Comparison of ENCODE assay signal across 32 cellular contexts in genomic region chr3:119205685-119206084, GRCh38. TPM values are rescaled to one million over a fixed set of nuclear protein-coding genes. Genes with fewer than 3 reads are reported as not detected.
A peak's percentile ranks its signal among the peaks of the same experiment; 100 is the strongest.
DNase-seq lines count a peak whose midpoint lies in the region; ATAC-seq, FAIRE-seq and TF ChIP-seq lines count a peak whose summit lies in the region.
"Had no signal": no experiment of that assay in that cellular context is flagged by ENCODE, and none has a peak within 500 bp of the region (broad histone marks: within the 10 kb centered on the region; RNA-seq: fewer than 3 reads in every experiment).

No MANE protein-coding gene starts in this region.

- H3K18ac ChIP-seq in H1 (ENCODE audit: extremely low read depth, low read length) (no peak overlapping the region), mesenchymal stem cell (ENCODE audit: low read depth in 1 of 2, low read length in 2 of 2) (no peak overlapping the region), trophoblast cell (ENCODE audit: low read length) (no peak overlapping the region)

- peaks cover 3% of the 10 kb centered on the region for H3K4me1 Mint-ChIP-seq in Caco-2 (ENCODE audit: low read depth, unreplicated experiment)

- no peak overlapping the region for H3K4me3 ChIP-seq in Caco-2 (ENCODE audit: low read depth, low read length)
- H3K4me3 ChIP-seq in H1 (ENCODE audit: extremely low read depth in 1 of 4, insufficient read depth in 2 of 4, low read depth in 3 of 4, low read length in 4 of 4) = no peak overlapping the region
- H3K4me3 ChIP-seq in mesenchymal stem cell (ENCODE audit: insufficient read depth in 1 of 2, low read depth in 1 of 2, low read length in 2 of 2) = peak overlapping the region in 1 of 2 experiments; percentile 38
- H3K4me3 ChIP-seq in trophoblast cell (ENCODE audit: low read depth, low read length) = no peak overlapping the region
- H3K4me3 ChIP-seq: GM12878, PC-9, SJCRH30 had no signal

- no peak overlapping the region for H3K23ac ChIP-seq in H1 (ENCODE audit: insufficient read length)
- H3K23ac ChIP-seq in mesenchymal stem cell (ENCODE audit: low read length in 2 of 2) = no peak overlapping the region
- no peak overlapping the region for H3K23ac ChIP-seq in trophoblast cell (ENCODE audit: low read length)

- no peak overlapping the region for H2BK20ac ChIP-seq in H1 (ENCODE audit: low read length)

- TF ChIP-seq CTCF in Caco-2 (IDR thresholded peaks at IDR 0.05; ENCODE audit: insufficient read depth in 1 of 2, low read depth in 1 of 2, low read length in 1 of 2, severe bottlenecking in 1 of 2, unreplicated experiment in 1 of 2) (no peak), H1 (IDR thresholded peaks at IDR 0.05; ENCODE audit: control extremely low read depth in 1 of 3, insufficient read depth in 1 of 3, low read depth in 1 of 3, low read length in 3 of 3) (no peak)

- no peak overlapping the region for H3K14ac ChIP-seq in H1 (ENCODE audit: insufficient read length)
- H3K14ac ChIP-seq in mesenchymal stem cell (ENCODE audit: low read length in 2 of 2) = no peak overlapping the region
- no peak overlapping the region for H3K14ac ChIP-seq in trophoblast cell (ENCODE audit: low read length)

- no peaks in the 10 kb centered on the region; the same call in 1 of the 2 replicates for H3K23me2 ChIP-seq in H1 (ENCODE audit: low read depth, low read length)

- H2AK5ac ChIP-seq in H1 (ENCODE audit: low read depth, low read length) (no peak overlapping the region), mesenchymal stem cell (ENCODE audit: low read length, severe bottlenecking) (peak overlapping the region; percentile 9), trophoblast cell (ENCODE audit: low read length) (no peak overlapping the region)

- TF ChIP-seq EP300 in H1 (IDR thresholded peaks at IDR 0.05; ENCODE audit: borderline replicate concordance in 1 of 2, low read depth in 2 of 2, low read length in 2 of 2) = no peak

- no peaks in the 10 kb centered on the region for H3K9me3 Mint-ChIP-seq in Caco-2 (ENCODE audit: unreplicated experiment)

- peak in 1 of 2 experiments; percentile 21; a peak in 1 of 3 replicates for TF ChIP-seq POLR2A in H1 (IDR thresholded peaks at IDR 0.05; ENCODE audit: control extremely low read depth in 1 of 2, low read depth in 2 of 2, low read length in 2 of 2)

- no peak for TF ChIP-seq RAD21 in H1 (IDR thresholded peaks at IDR 0.05 in 1 of 2, conservative IDR thresholded peaks at IDR 0.05 in 1 of 2; ENCODE audit: low read depth in 2 of 2, low read length in 2 of 2)

- H3K27me3 Mint-ChIP-seq in Caco-2 (ENCODE audit: insufficient read depth, unreplicated experiment) = no peaks in the 10 kb centered on the region

- no peak overlapping the region for H4K12ac ChIP-seq in trophoblast cell (ENCODE audit: low read depth, low read length)

- no peak overlapping the region for H2BK12ac ChIP-seq in H1 (ENCODE audit: low read depth, low read length)
- no peak overlapping the region for H2BK12ac ChIP-seq in mesenchymal stem cell (ENCODE audit: low read length in 2 of 2)
- no peak overlapping the region for H2BK12ac ChIP-seq in trophoblast cell (ENCODE audit: low read length)

- no peak overlapping the region for H3K27ac Mint-ChIP-seq in Caco-2 (ENCODE audit: unreplicated experiment)

- H3K9me3 ChIP-seq in Caco-2 = no peaks in the 10 kb centered on the region
- H3K9me3 ChIP-seq in H1 (ENCODE audit: insufficient read depth in 2 of 2, low read depth in 1 of 2, low read length in 1 of 2) = peaks cover 0 to 2% of the 10 kb centered on the region in 2 experiments; a peak in 1 of 4 replicates
- H3K9me3 ChIP-seq in mesenchymal stem cell (ENCODE audit: control insufficient read depth, low read length) = no peaks in the 10 kb centered on the region
- H3K9me3 ChIP-seq in trophoblast cell (ENCODE audit: insufficient read depth, low read depth, low read length) = peaks cover 2% of the 10 kb centered on the region
- H3K9me3 ChIP-seq: SJCRH30 had no signal

- H3K4ac ChIP-seq in H1 (replicated peaks; ENCODE audit: insufficient read length, low read depth, low read length) (no peak overlapping the region), mesenchymal stem cell (ENCODE audit: low read depth in 1 of 2, low read length in 2 of 2) (no peak overlapping the region), trophoblast cell (ENCODE audit: low read depth, low read length) (no peak overlapping the region)

- H4K91ac ChIP-seq in H1 (replicated peaks; ENCODE audit: insufficient read length, low read length) = no peak overlapping the region
- H4K91ac ChIP-seq in mesenchymal stem cell (ENCODE audit: low read length) = no peak overlapping the region
- no peak overlapping the region for H4K91ac ChIP-seq in trophoblast cell (ENCODE audit: low read depth, low read length)

- intact Hi-C loops in Caco-2 (cut with micrococcal nuclease; ENCODE audit: unreplicated experiment) = loop anchor here (1.0 kb wide), 1 partner anchor 60 kb away; no protein-coding TSS in a partner anchor
- intact Hi-C loops in sciatic nerve (cut with DNase I) = no loop called here

- no TSS peak for BruUV-seq in Caco-2 (replicated peaks; lab: Mats Ljungman, UMichigan)

- POLR2A ChIA-PET in Caco-2 (lab: Charles Lee) = no interaction called here
- POLR2A ChIA-PET in H1 (lab: Charles Lee; ENCODE audit: partially characterized antibody) = interaction anchor here (0.8 to 1.1 kb wide), 2 partner anchors 36 to 244 kb away, joined by 3 to 4 read pairs; partner anchors contain the start of gene B4GALT4

- H3K79me1 ChIP-seq in H1 (ENCODE audit: low read depth, low read length) (no peaks in the 10 kb centered on the region), mesenchymal stem cell (replicated peaks; ENCODE audit: low read length, poor library complexity, severe bottlenecking) (no peaks in the 10 kb centered on the region), trophoblast cell (ENCODE audit: low read length) (no peaks in the 10 kb centered on the region)

- H3K27ac ChIP-seq in H1 (ENCODE audit: low read depth, low read length) (no peak overlapping the region), mesenchymal stem cell (ENCODE audit: low read length, poor library complexity, severe bottlenecking) (no peak overlapping the region), trophoblast cell (ENCODE audit: low read depth, low read length) (no peak overlapping the region)
- H3K27ac ChIP-seq: PC-9, SJCRH30 had no signal

- H3K36me3 ChIP-seq in Caco-2 (ENCODE audit: control insufficient read depth, insufficient read depth, low read length) (0 out of 2 replicates have a peak, but pooled peaks cover 2% of the 10 kb centered on the region), H1 (ENCODE audit: control insufficient read depth in 2 of 4, insufficient read depth in 4 of 4, low read length in 3 of 4) (peaks cover 0 to 13% (median 1%) of the 10 kb centered on the region in 4 experiments; a peak in 1 of 8 replicates), mesenchymal stem cell (ENCODE audit: control insufficient read depth in 1 of 2, insufficient read depth in 2 of 2, low read depth in 1 of 2, low read length in 2 of 2) (peaks cover 5 to 13% of the 10 kb centered on the region in 2 experiments), trophoblast cell (ENCODE audit: control insufficient read depth in 1 of 2, insufficient read depth in 2 of 2, low read length in 2 of 2) (peaks cover 0 to 2% of the 10 kb centered on the region in 2 experiments)

- no peaks in the 10 kb centered on the region for H4K20me1 ChIP-seq in H1 (replicated peaks in 1 of 2; ENCODE audit: control insufficient read depth in 1 of 2, insufficient read depth in 2 of 2, low read length in 2 of 2)

- H4K8ac ChIP-seq in H1 (ENCODE audit: extremely low read depth, insufficient read depth, low read length) (no peak overlapping the region), mesenchymal stem cell (ENCODE audit: low read length) (no peak overlapping the region), trophoblast cell (ENCODE audit: low read depth, low read length) (no peak overlapping the region)

- no peak overlapping the region for H4K5ac ChIP-seq in H1 (ENCODE audit: insufficient read length, low read depth, low read length)

- no peak overlapping the region for H2BK15ac ChIP-seq in H1 (ENCODE audit: low read length)
- H2BK15ac ChIP-seq in mesenchymal stem cell (ENCODE audit: low read depth, poor library complexity, severe bottlenecking) = no peak overlapping the region

- WGBS in H1 (ENCODE audit: extremely low coverage in 1 of 2, insufficient coverage in 1 of 2, insufficient read length in 1 of 2, insufficient replicate concordance in 2 of 2, low coverage in 1 of 2, low lambda C conversion rate in 2 of 2, missing lambda C conversion rate in 1 of 2), 2 experiments = 94% methylated on average over 4 of the region's 5 CpGs; no CpG with 5 or more reads in 1 of the 2 experiments
- 92% methylated on average over 5 of the region's 5 CpGs for WGBS in mesenchymal stem cell
- no CpG with 5 or more reads among the region's 5 CpGs for WGBS in trophoblast cell (ENCODE audit: extremely low coverage, insufficient coverage, insufficient read length)

- H3K9ac ChIP-seq in H1 (replicated peaks in 1 of 4; ENCODE audit: extremely low read depth in 1 of 4, low read depth in 3 of 4, low read length in 3 of 4) (no peak overlapping the region), mesenchymal stem cell (ENCODE audit: low read length) (no peak overlapping the region), trophoblast cell (ENCODE audit: low read length) (no peak overlapping the region)

- H3K79me2 ChIP-seq in H1 (ENCODE audit: control insufficient read depth in 1 of 2, insufficient read depth in 2 of 2, low read length in 2 of 2) = no peaks in the 10 kb centered on the region
- no peaks in the 10 kb centered on the region for H3K79me2 ChIP-seq in trophoblast cell (ENCODE audit: control insufficient read depth, insufficient read depth, low read length, poor library complexity)

- H3K56ac ChIP-seq in H1 (replicated peaks; ENCODE audit: insufficient read length, low read depth, low read length) = no peak overlapping the region

- H3K4me2 ChIP-seq in H1 (ENCODE audit: insufficient read depth in 1 of 2, low read depth in 2 of 2, low read length in 2 of 2) (no peak overlapping the region), mesenchymal stem cell (ENCODE audit: low read length, poor library complexity, severe bottlenecking) (no peak overlapping the region), trophoblast cell (ENCODE audit: low read length) (no peak overlapping the region)
- H3K4me2 ChIP-seq: PC-9 had no signal

- H3K27me3 ChIP-seq in Caco-2 (replicated peaks; ENCODE audit: control insufficient read depth, insufficient read depth, low read length) (no peaks in the 10 kb centered on the region; the same call in 1 of the 2 replicates), H1 (replicated peaks in 1 of 4; ENCODE audit: control insufficient read depth in 3 of 4, extremely low read depth in 1 of 4, insufficient read depth in 3 of 4, low read length in 3 of 4) (no peaks in the 10 kb centered on the region), mesenchymal stem cell (ENCODE audit: control insufficient read depth in 1 of 2, insufficient read depth in 1 of 2, low read length in 2 of 2) (no peaks in the 10 kb centered on the region), trophoblast cell (ENCODE audit: insufficient read depth, low read length) (no peaks in the 10 kb centered on the region)
- H3K27me3 ChIP-seq: SJCRH30 had no signal

- FAIRE-seq in H1 (lab: Jason Lieb, UNC) = no peak
- FAIRE-seq: A204.1, GM12878, H54 had no signal

- H2BK5ac ChIP-seq in H1 (ENCODE audit: low read depth, low read length) = no peak overlapping the region
- no peak overlapping the region for H2BK5ac ChIP-seq in mesenchymal stem cell (ENCODE audit: low read depth, low read length, poor library complexity, severe bottlenecking)
- no peak overlapping the region for H2BK5ac ChIP-seq in trophoblast cell (ENCODE audit: low read depth, low read length, poor library complexity)

- peak; percentile 20 for ATAC-seq in sciatic nerve
- ATAC-seq: CD8-positive, alpha-beta T cell had no signal

- peak overlapping the region; percentile 18 for H3K4me3 Mint-ChIP-seq in Caco-2 (ENCODE audit: unreplicated experiment)
- H3K4me3 Mint-ChIP-seq: CD8-positive, alpha-beta T cell had no signal

- H2BK120ac ChIP-seq in H1 (replicated peaks; ENCODE audit: low read depth, low read length) = no peak overlapping the region
- H2BK120ac ChIP-seq in mesenchymal stem cell (ENCODE audit: low read depth, low read length) = no peak overlapping the region
- no peak overlapping the region for H2BK120ac ChIP-seq in trophoblast cell (ENCODE audit: insufficient read depth, low read length, poor library complexity)

- DNase-seq in Caco-2 (no peak), H1 (ENCODE audit: low read depth in 1 of 2, low spot score in 2 of 2) (no peak), mesenchymal stem cell (no peak), sciatic nerve (ENCODE audit: low spot score) (no peak), trophoblast cell (no peak), kidney tubule cell (ENCODE audit: low spot score) (no peak), mucosa of gallbladder (ENCODE audit: low spot score) (no peak)
- DNase-seq: C1 segment of cervical spinal cord; CD8-positive, alpha-beta T cell; DMS 273 treated with DMSO at 0.1 percent for 48 hours; DMS79; EL; GDM1; KBM-7; MV-4-11; NCI-H1105 treated with DMSO at 0.1 percent for 48 hours; NCI-H146; NCI-H1930; NCI-H2107; NCI-H446 treated with DMSO at 0.1 percent for 48 hours; NCI-H526; NCI-H82; PC-9; SJCRH30 had no signal

- peaks cover 57% of the 10 kb centered on the region for H3K36me3 Mint-ChIP-seq in Caco-2 (ENCODE audit: insufficient read depth, unreplicated experiment)

- CTCF ChIA-PET in Caco-2 (lab: Charles Lee) (no interaction called here), H1 (lab: Charles Lee; ENCODE audit: partially characterized antibody) (no interaction called here)

- H2AFZ ChIP-seq in H1 (ENCODE audit: low read length) (no peak overlapping the region), mesenchymal stem cell (ENCODE audit: low read depth, low read length) (no peak overlapping the region), trophoblast cell (ENCODE audit: insufficient read depth, low read length, poor library complexity) (no peak overlapping the region)
- H2AFZ ChIP-seq: PC-9 had no signal

- H3K4me1 ChIP-seq in Caco-2 (peaks cover 18% of the 10 kb centered on the region), H1 (replicated peaks in 1 of 4; ENCODE audit: control insufficient read depth in 3 of 4, insufficient read depth in 4 of 4, low read length in 3 of 4) (no peaks in the 10 kb centered on the region), mesenchymal stem cell (ENCODE audit: control insufficient read depth, insufficient read depth, low read depth, low read length) (peaks cover 8% of the 10 kb centered on the region), trophoblast cell (ENCODE audit: control insufficient read depth in 1 of 2, insufficient read depth in 2 of 2, low read length in 2 of 2) (no peaks in the 10 kb centered on the region)
- H3K4me1 ChIP-seq: SJCRH30 had no signal

RNA-seq across cellular contexts. Expression of gene UPK1B, which starts 32.3 kb away (rescaled TPM):
- 0.46 and 0.50 TPM in 2 replicates for total RNA-seq in Caco-2 (2022)
- 0.29 and 0.67 TPM in 2 replicates for total RNA-seq in H1 (2021; fragmentation: NEBNext Ultra II Directional; extraction: Animal tissue kit (Norgen Biotek cat#: 25700))
- polyA plus RNA-seq in H1 (2011; rRNA removed) = 0.41 and 0.68 TPM in 2 replicates
- 0.50 TPM for polyA plus RNA-seq in H1 (2011; cell fraction: cytosol; rRNA removed)
- polyA plus RNA-seq in H1 (2011; cell fraction: nucleus; rRNA removed) = 0.39 TPM
- 0.38 to 0.83 TPM (median 0.68 TPM) in 4 replicates for polyA plus RNA-seq in H1 (2012, experiment 1 of 2)
- polyA plus RNA-seq in H1 (2012, experiment 2 of 2) = 0.50 TPM
- polyA plus RNA-seq in H1 (2013, experiment 1 of 2) = 1.0 TPM
- 1.5 TPM for polyA plus RNA-seq in H1 (2013, experiment 2 of 2)
- polyA minus RNA-seq in H1 (2011; rRNA and poly(A)+ RNA removed) = 0.66 and 1.0 TPM in 2 replicates
- polyA minus RNA-seq in H1 (2011; cell fraction: cytosol; rRNA and poly(A)+ RNA removed) = not detected
- polyA minus RNA-seq in H1 (2011; cell fraction: nucleus; rRNA and poly(A)+ RNA removed) = not detected
- polyA plus RNA-seq in mesenchymal stem cell (2013, experiment 1 of 2) = not detected
- not detected for polyA plus RNA-seq in mesenchymal stem cell (2013, experiment 2 of 2)
- 0.98 TPM for total RNA-seq in sciatic nerve
- 0.14 and 0.19 TPM in 2 replicates for polyA plus RNA-seq in trophoblast cell (2013)
- total RNA-seq in mucosa of gallbladder = 37.1 TPM
- total RNA-seq: CD8-positive, alpha-beta T cell; GM12878; HT1080; LHCN-M2; MCF 10A; PC-9; RPMI7951; SJCRH30 had no signal
- polyA plus RNA-seq: GM12878 had no signal

RNA-seq across cellular contexts. Expression of gene B4GALT4, which starts 35.0 kb away (rescaled TPM):
- total RNA-seq in Caco-2 (2022) (56.9 and 59.7 TPM in 2 replicates), sciatic nerve (26.7 TPM), mucosa of gallbladder (58.1 TPM)
- total RNA-seq in H1 (2021; fragmentation: NEBNext Ultra II Directional; extraction: Animal tissue kit (Norgen Biotek cat#: 25700)) = 44.7 and 56.5 TPM in 2 replicates
- polyA plus RNA-seq in H1 (2011; rRNA removed) = 12.9 and 14.6 TPM in 2 replicates
- 31.8 TPM for polyA plus RNA-seq in H1 (2011; cell fraction: cytosol; rRNA removed)
- polyA plus RNA-seq in H1 (2011; cell fraction: nucleus; rRNA removed) = 16.4 TPM
- 44.5 to 54.6 TPM (median 49.9 TPM) in 4 replicates for polyA plus RNA-seq in H1 (2012, experiment 1 of 2)
- 8.6 TPM for polyA plus RNA-seq in H1 (2012, experiment 2 of 2)
- polyA plus RNA-seq in H1 (2013, experiment 1 of 2) = 56.1 TPM
- 59.9 TPM for polyA plus RNA-seq in H1 (2013, experiment 2 of 2)
- 36.3 and 36.8 TPM in 2 replicates for polyA minus RNA-seq in H1 (2011; rRNA and poly(A)+ RNA removed)
- 31.9 TPM for polyA minus RNA-seq in H1 (2011; cell fraction: cytosol; rRNA and poly(A)+ RNA removed)
- 31.2 TPM for polyA minus RNA-seq in H1 (2011; cell fraction: nucleus; rRNA and poly(A)+ RNA removed)
- polyA plus RNA-seq in mesenchymal stem cell (2013, experiment 1 of 2) = 27.2 TPM
- 27.4 TPM for polyA plus RNA-seq in mesenchymal stem cell (2013, experiment 2 of 2)
- 30.0 and 32.0 TPM in 2 replicates for polyA plus RNA-seq in trophoblast cell (2013)

RNA-seq across cellular contexts. Expression of gene TEX55, which starts 59.7 kb away (rescaled TPM):
- total RNA-seq in Caco-2 (2022) = not detected in 2 replicates
- total RNA-seq in H1 (2021; fragmentation: NEBNext Ultra II Directional; extraction: Animal tissue kit (Norgen Biotek cat#: 25700)) = not detected in 2 replicates
- not detected in 2 replicates for polyA plus RNA-seq in H1 (2011; rRNA removed)
- polyA plus RNA-seq in H1 (2011; cell fraction: cytosol; rRNA removed) = 0.05 TPM
- polyA plus RNA-seq in H1 (2011; cell fraction: nucleus; rRNA removed) = not detected
- not detected in 4 replicates for polyA plus RNA-seq in H1 (2012, experiment 1 of 2)
- polyA plus RNA-seq in H1 (2012, experiment 2 of 2) = not detected
- polyA plus RNA-seq in H1 (2013, experiment 1 of 2) = not detected
- not detected for polyA plus RNA-seq in H1 (2013, experiment 2 of 2)
- not detected in 2 replicates for polyA minus RNA-seq in H1 (2011; rRNA and poly(A)+ RNA removed)
- not detected for polyA minus RNA-seq in H1 (2011; cell fraction: cytosol; rRNA and poly(A)+ RNA removed)
- not detected for polyA minus RNA-seq in H1 (2011; cell fraction: nucleus; rRNA and poly(A)+ RNA removed)
- not detected for polyA plus RNA-seq in mesenchymal stem cell (2013, experiment 1 of 2)
- polyA plus RNA-seq in mesenchymal stem cell (2013, experiment 2 of 2) = not detected
- not detected for total RNA-seq in sciatic nerve
- not detected in 2 replicates for polyA plus RNA-seq in trophoblast cell (2013)
- total RNA-seq in mucosa of gallbladder = not detected
- total RNA-seq: CD8-positive, alpha-beta T cell; GM12878; HT1080; LHCN-M2; MCF 10A; PC-9; Right ventricle myocardium inferior; RPMI7951 had no signal
- polyA plus RNA-seq: GM12878 had no signal

Comparison
In these comparisons a context has a peak if more than half of its experiments do, and no peak if none do; other contexts are left out.
1. RNA of gene UPK1B, which starts 32.3 kb away (total RNA-seq): 37.1 TPM in mucosa of gallbladder (single experiment); 0.98 TPM in sciatic nerve (single experiment), 0.29 to 0.67 TPM in H1 and 0.46 to 0.50 TPM in Caco-2; every median in the first group is over 10 times any median in the second.